8 cellular contexts compared by ENCODE assay signal in the genomic region with DNA sequence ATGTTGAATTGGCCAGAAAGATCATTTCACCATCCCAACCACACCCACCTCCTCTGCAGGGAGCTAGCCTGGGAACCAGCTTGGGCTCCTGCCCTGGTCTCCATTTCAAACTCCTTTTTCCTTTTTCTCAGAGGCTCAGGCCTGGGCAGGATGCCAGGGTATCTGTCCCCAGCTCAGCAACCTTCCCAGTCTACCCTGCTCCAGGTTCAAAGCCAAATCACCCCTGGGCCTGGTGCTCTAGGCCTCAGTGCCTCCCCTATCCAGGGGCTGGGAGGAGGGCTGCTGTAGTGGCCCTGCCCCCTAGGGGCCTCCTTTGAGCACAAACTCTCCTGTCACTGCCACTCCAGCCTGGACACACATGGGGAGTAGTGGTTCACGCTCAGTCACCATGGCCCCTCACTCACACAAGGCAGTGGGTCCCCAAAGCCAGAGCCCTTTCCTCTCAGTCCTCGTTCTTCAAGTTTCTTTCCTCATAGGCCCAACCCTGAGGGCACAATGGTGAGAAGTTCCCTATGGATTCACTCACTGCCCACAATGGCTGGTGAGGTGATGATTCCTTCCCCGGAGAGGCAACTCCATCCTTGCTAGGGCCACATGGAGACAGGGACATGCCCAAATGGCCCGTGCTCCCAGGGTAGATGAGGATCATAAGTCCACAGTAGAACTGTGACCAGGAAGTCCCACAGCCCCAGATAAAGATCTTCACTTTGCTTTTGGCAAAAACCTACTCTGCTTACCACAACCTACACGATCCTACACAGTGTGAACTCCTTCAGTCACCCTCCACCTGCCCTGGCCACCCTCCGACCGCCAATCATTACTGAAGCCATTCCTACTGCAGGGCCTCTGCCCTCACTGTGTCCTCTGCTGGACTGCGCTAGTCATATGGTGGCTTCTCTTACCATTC. TPM values are rescaled to one million over a fixed set of nuclear protein-coding genes. Genes with fewer than 3 reads are reported as not detected.
DNase-seq lines count a peak whose midpoint lies in the region; ATAC-seq, FAIRE-seq and TF ChIP-seq lines count a peak whose summit lies in the region.

No MANE protein-coding gene starts in this region.

- no peak for FAIRE-seq in keratinocyte (lab: Jason Lieb, UNC)

- H3K4me2 ChIP-seq in keratinocyte (ENCODE audit: control insufficient read depth, extremely low read depth, insufficient read depth, low read depth, low read length): peak overlapping the region; percentile 55

- H3K4me1 ChIP-seq in keratinocyte (ENCODE audit: control insufficient read depth, extremely low read depth, insufficient read depth, low read length) (peaks cover 30% of the 10 kb centered on the region), vagina (peaks cover 65% of the 10 kb centered on the region)

- dilution Hi-C loops in keratinocyte (cut with MboI; ENCODE audit: extremely low pct_ligation_motif_present, low sequenced_read_pairs): no loop called here

- no peak for TF ChIP-seq CTCF in keratinocyte (optimal IDR thresholded peaks at IDR 0.05 in 1 of 3, IDR thresholded peaks at IDR 0.05 in 1 of 3, conservative IDR thresholded peaks at IDR 0.05 in 1 of 3; ENCODE audit: extremely low read depth in 1 of 3, insufficient read depth in 2 of 3, low read length in 3 of 3)
- TF ChIP-seq CTCF in vagina (IDR thresholded peaks at IDR 0.05): no peak

- H3K4me3 Mint-ChIP-seq in activated T-helper 2 cell treated with anti-CD3 and anti-CD28 coated beads, Interferon-gamma antibody, Interleukin-2, Interleukin-4, amounts not matched to agents 10 μg/mL and 5 μg/mL and 100 μg/mL, durations not matched to agents 14 hours and 24 hours and 36 hours (ENCODE audit: low read depth): no peak overlapping the region

- DNase-seq in activated naive CD4-positive, alpha-beta T cell treated with anti-CD3 and anti-CD28 coated beads, Interleukin-2, amount 50 U/mL, for 72 hours (ENCODE audit: low spot score in 2 of 2): no peak
- DNase-seq in activated naive CD4-positive, alpha-beta T cell (lab: John Stamatoyannopoulos, UW): no peak
- no peak for DNase-seq in activated T-helper 2 cell treated with anti-CD3 and anti-CD28 coated beads, Interferon-gamma antibody, Interleukin-2, Interleukin-4, amounts not matched to agents 10 μg/mL and 5 μg/mL and 100 μg/mL, durations not matched to agents 14 hours and 24 hours and 36 hours (ENCODE audit: low spot score)
- DNase-seq in keratinocyte (ENCODE audit: low read depth, low spot score) (no peak), vagina (ENCODE audit: extremely low spot score in 2 of 2) (no peak), NCI-H345 (lab: John Stamatoyannopoulos, UW) (no peak)

- H3K36me3 ChIP-seq in keratinocyte (ENCODE audit: control insufficient read depth in 2 of 2, extremely low read depth in 1 of 2, insufficient read depth in 2 of 2, low read length in 2 of 2): no peaks in the 10 kb centered on the region
- H3K36me3 ChIP-seq in vagina: peaks cover 0 to 5% of the 10 kb centered on the region in 2 donors

- no peaks in the 10 kb centered on the region for H3K9me3 Mint-ChIP-seq in activated naive CD4-positive, alpha-beta T cell treated with anti-CD3 and anti-CD28 coated beads, Interleukin-2, amount 50 U/mL, for 72 hours
- no peaks in the 10 kb centered on the region for H3K9me3 Mint-ChIP-seq in activated T-helper 2 cell treated with anti-CD3 and anti-CD28 coated beads, Interferon-gamma antibody, Interleukin-2, Interleukin-4, amounts not matched to agents 10 μg/mL and 5 μg/mL and 100 μg/mL, durations not matched to agents 14 hours and 24 hours and 36 hours

- ATAC-seq in activated naive CD4-positive, alpha-beta T cell treated with anti-CD3 and anti-CD28 coated beads, Interleukin-2, amount 50 U/mL, for 72 hours: no peak
- no peak for ATAC-seq in HG03095 (IDR thresholded peaks at IDR 0.05; ENCODE audit: unreplicated experiment)
- ATAC-seq in GM18519 (IDR thresholded peaks at IDR 0.05; ENCODE audit: low FRiP score, unreplicated experiment): no peak

- intact Hi-C loops in activated T-helper 2 cell treated with anti-CD3 and anti-CD28 coated beads, Interferon-gamma antibody, Interleukin-2, Interleukin-4, amounts not matched to agents 10 μg/mL and 5 μg/mL and 100 μg/mL, durations not matched to agents 14 hours and 24 hours and 36 hours (cut with micrococcal nuclease): loop anchor here (2.0 to 10.0 kb wide), 4 partner anchors 14 to 304 kb away; partner anchors contain the start of genes CDK9 and STXBP1
- intact Hi-C loops in vagina (cut with DNase I): loop anchor here (5.0 kb wide), 1 partner anchor 131 kb away; the partner anchor contains the start of gene CDK9

- no peaks in the 10 kb centered on the region for H3K9me3 ChIP-seq in keratinocyte (ENCODE audit: control insufficient read depth, low read depth, low read length)
- H3K9me3 ChIP-seq in vagina: no peaks in the 10 kb centered on the region

- no peaks in the 10 kb centered on the region for H3K79me2 ChIP-seq in keratinocyte (ENCODE audit: control insufficient read depth, insufficient read depth, low read length)

- no peaks in the 10 kb centered on the region for H3K27me3 ChIP-seq in keratinocyte (ENCODE audit: control insufficient read depth, extremely low read depth, insufficient read depth, low read length)
- no peaks in the 10 kb centered on the region for H3K27me3 ChIP-seq in vagina

- peak overlapping the region; percentile 78 for H3K27ac ChIP-seq in keratinocyte (ENCODE audit: control insufficient read depth, insufficient read depth, low read length)
- peak overlapping the region; percentile 73 for H3K27ac ChIP-seq in vagina

- no peak overlapping the region for H2AFZ ChIP-seq in keratinocyte (ENCODE audit: control insufficient read depth, low read length)

- H3K9me1 ChIP-seq in keratinocyte (ENCODE audit: control insufficient read depth, extremely low read depth, insufficient read depth, low read length): no peaks in the 10 kb centered on the region

- peaks cover 34% of the 10 kb centered on the region for H3K4me1 Mint-ChIP-seq in activated T-helper 2 cell treated with anti-CD3 and anti-CD28 coated beads, Interferon-gamma antibody, Interleukin-2, Interleukin-4, amounts not matched to agents 10 μg/mL and 5 μg/mL and 100 μg/mL, durations not matched to agents 14 hours and 24 hours and 36 hours (ENCODE audit: low read depth)

- no peak overlapping the region for H3K4me3 ChIP-seq in keratinocyte (ENCODE audit: control insufficient read depth in 2 of 3, extremely low read depth in 1 of 3, insufficient read depth in 2 of 3, low read depth in 1 of 3, low read length in 3 of 3)
- H3K4me3 ChIP-seq in vagina: no peak overlapping the region

- no peaks in the 10 kb centered on the region for H4K20me1 ChIP-seq in keratinocyte (ENCODE audit: control insufficient read depth, extremely low read depth, insufficient read depth, low read length)

- no peak overlapping the region for H3K9ac ChIP-seq in keratinocyte (ENCODE audit: control insufficient read depth, extremely low read depth, insufficient read depth, low read length)

- peak overlapping the region; percentile 42 to 68 for H3K27ac Mint-ChIP-seq in activated naive CD4-positive, alpha-beta T cell treated with anti-CD3 and anti-CD28 coated beads, Interleukin-2, amount 50 U/mL, for 72 hours
- peak overlapping the region; percentile 38 for H3K27ac Mint-ChIP-seq in activated T-helper 2 cell treated with anti-CD3 and anti-CD28 coated beads, Interferon-gamma antibody, Interleukin-2, Interleukin-4, amounts not matched to agents 10 μg/mL and 5 μg/mL and 100 μg/mL, durations not matched to agents 14 hours and 24 hours and 36 hours

- H3K36me3 Mint-ChIP-seq in activated naive CD4-positive, alpha-beta T cell treated with anti-CD3 and anti-CD28 coated beads, Interleukin-2, amount 50 U/mL, for 72 hours: no peaks in the 10 kb centered on the region
- H3K36me3 Mint-ChIP-seq in activated T-helper 2 cell treated with anti-CD3 and anti-CD28 coated beads, Interferon-gamma antibody, Interleukin-2, Interleukin-4, amounts not matched to agents 10 μg/mL and 5 μg/mL and 100 μg/mL, durations not matched to agents 14 hours and 24 hours and 36 hours (ENCODE audit: low read depth): peaks cover 6% of the 10 kb centered on the region

- no peak for TF ChIP-seq POLR2A in vagina (IDR thresholded peaks at IDR 0.05)

- H3K27me3 Mint-ChIP-seq in activated T-helper 2 cell treated with anti-CD3 and anti-CD28 coated beads, Interferon-gamma antibody, Interleukin-2, Interleukin-4, amounts not matched to agents 10 μg/mL and 5 μg/mL and 100 μg/mL, durations not matched to agents 14 hours and 24 hours and 36 hours (ENCODE audit: low read depth): peaks cover 4% of the 10 kb centered on the region

RNA-seq across cellular contexts. Expression of gene ST6GALNAC4, which starts 1.6 kb away (rescaled TPM):
- 10 to 100 TPM; 24.5 to 43.2 TPM for total RNA-seq in activated naive CD4-positive, alpha-beta T cell treated with anti-CD3 and anti-CD28 coated beads, Interleukin-2, amount 50 U/mL, for 72 hours
- 25.6 and 28.7 TPM in 2 replicates for total RNA-seq in activated T-helper 2 cell treated with anti-CD3 and anti-CD28 coated beads, Interferon-gamma antibody, Interleukin-2, Interleukin-4, amounts not matched to agents 10 μg/mL and 5 μg/mL and 100 μg/mL, durations not matched to agents 14 hours and 24 hours and 36 hours
- 5.8 to 10.8 TPM (median 8.9 TPM) in 3 replicates for polyA plus RNA-seq in keratinocyte
- polyA plus RNA-seq in keratinocyte (2011; ENCODE audit: low read depth): 2.5 TPM
- polyA plus RNA-seq in keratinocyte (2011; cell fraction: cytosol; rRNA removed): 5.6 and 14.0 TPM in 2 replicates
- 4.1 and 8.4 TPM in 2 replicates for polyA plus RNA-seq in keratinocyte (2011; cell fraction: nucleus; rRNA removed)
- 3.2 and 11.6 TPM in 2 replicates for polyA plus RNA-seq in keratinocyte (2012; ENCODE audit: low replicate concordance)
- 9.4 to 13.1 TPM (median 11.6 TPM) in 3 replicates for polyA minus RNA-seq in keratinocyte
- polyA minus RNA-seq in keratinocyte (2011; cell fraction: cytosol; rRNA and poly(A)+ RNA removed): 47.4 TPM
- polyA minus RNA-seq in keratinocyte (2011; cell fraction: nucleus; rRNA and poly(A)+ RNA removed): 5.1 and 6.7 TPM in 2 replicates
- 33.1 TPM for total RNA-seq in vagina

RNA-seq across cellular contexts. Expression of gene PIP5KL1, which starts 12.1 kb away (rescaled TPM):
- total RNA-seq in activated naive CD4-positive, alpha-beta T cell treated with anti-CD3 and anti-CD28 coated beads, Interleukin-2, amount 50 U/mL, for 72 hours: 1 to 10 TPM; 4.0 to 6.8 TPM
- total RNA-seq in activated T-helper 2 cell treated with anti-CD3 and anti-CD28 coated beads, Interferon-gamma antibody, Interleukin-2, Interleukin-4, amounts not matched to agents 10 μg/mL and 5 μg/mL and 100 μg/mL, durations not matched to agents 14 hours and 24 hours and 36 hours: 1.4 and 3.4 TPM in 2 replicates
- 2.4 to 5.2 TPM (median 4.4 TPM) in 3 replicates for polyA plus RNA-seq in keratinocyte
- polyA plus RNA-seq in keratinocyte (2011; ENCODE audit: low read depth): 2.0 TPM
- 1.1 and 2.7 TPM in 2 replicates for polyA plus RNA-seq in keratinocyte (2011; cell fraction: cytosol; rRNA removed)
- 9.0 and 9.9 TPM in 2 replicates for polyA plus RNA-seq in keratinocyte (2011; cell fraction: nucleus; rRNA removed)
- polyA plus RNA-seq in keratinocyte (2012; ENCODE audit: low replicate concordance): 3.0 and 4.5 TPM in 2 replicates
- polyA minus RNA-seq in keratinocyte: 0.76 to 2.2 TPM (median 0.83 TPM) in 3 replicates
- polyA minus RNA-seq in keratinocyte (2011; cell fraction: cytosol; rRNA and poly(A)+ RNA removed): 4.4 TPM
- 3.0 and 3.1 TPM in 2 replicates for polyA minus RNA-seq in keratinocyte (2011; cell fraction: nucleus; rRNA and poly(A)+ RNA removed)
- total RNA-seq in vagina: 10.3 TPM

RNA-seq across cellular contexts. Expression of gene ST6GALNAC6, which starts 19.1 kb away (rescaled TPM):
- total RNA-seq in activated naive CD4-positive, alpha-beta T cell treated with anti-CD3 and anti-CD28 coated beads, Interleukin-2, amount 50 U/mL, for 72 hours: 10 to 100 TPM; 55.2 to 56.1 TPM
- total RNA-seq in activated T-helper 2 cell treated with anti-CD3 and anti-CD28 coated beads, Interferon-gamma antibody, Interleukin-2, Interleukin-4, amounts not matched to agents 10 μg/mL and 5 μg/mL and 100 μg/mL, durations not matched to agents 14 hours and 24 hours and 36 hours: 60.3 and 60.7 TPM in 2 replicates
- polyA plus RNA-seq in keratinocyte: 20.1 to 55.8 TPM (median 21.1 TPM) in 3 replicates
- polyA plus RNA-seq in keratinocyte (2011; ENCODE audit: low read depth): 4.2 TPM
- 27.9 and 43.7 TPM in 2 replicates for polyA plus RNA-seq in keratinocyte (2011; cell fraction: cytosol; rRNA removed)
- polyA plus RNA-seq in keratinocyte (2011; cell fraction: nucleus; rRNA removed): 35.1 and 46.6 TPM in 2 replicates
- 20.0 and 24.9 TPM in 2 replicates for polyA plus RNA-seq in keratinocyte (2012; ENCODE audit: low replicate concordance)
- polyA minus RNA-seq in keratinocyte: 40.2 to 78.3 TPM (median 46.2 TPM) in 3 replicates
- polyA minus RNA-seq in keratinocyte (2011; cell fraction: cytosol; rRNA and poly(A)+ RNA removed): 25.1 TPM
- polyA minus RNA-seq in keratinocyte (2011; cell fraction: nucleus; rRNA and poly(A)+ RNA removed): 9.2 and 11.3 TPM in 2 replicates
- total RNA-seq in vagina: 108 TPM

RNA-seq across cellular contexts. Expression of gene DPM2, which starts 19.2 kb away (rescaled TPM):
- 10 to 100 TPM; 26.0 to 49.8 TPM for total RNA-seq in activated naive CD4-positive, alpha-beta T cell treated with anti-CD3 and anti-CD28 coated beads, Interleukin-2, amount 50 U/mL, for 72 hours
- total RNA-seq in activated T-helper 2 cell treated with anti-CD3 and anti-CD28 coated beads, Interferon-gamma antibody, Interleukin-2, Interleukin-4, amounts not matched to agents 10 μg/mL and 5 μg/mL and 100 μg/mL, durations not matched to agents 14 hours and 24 hours and 36 hours: 55.7 and 57.4 TPM in 2 replicates
- polyA plus RNA-seq in keratinocyte: 31.1 to 35.4 TPM (median 34.7 TPM) in 3 replicates
- polyA plus RNA-seq in keratinocyte (2011; ENCODE audit: low read depth): 4.3 TPM
- 30.4 and 34.1 TPM in 2 replicates for polyA plus RNA-seq in keratinocyte (2011; cell fraction: cytosol; rRNA removed)
- 31.3 and 35.3 TPM in 2 replicates for polyA plus RNA-seq in keratinocyte (2011; cell fraction: nucleus; rRNA removed)
- polyA plus RNA-seq in keratinocyte (2012; ENCODE audit: low replicate concordance): 30.8 and 33.4 TPM in 2 replicates
- polyA minus RNA-seq in keratinocyte: 30.5 to 46.0 TPM (median 35.2 TPM) in 3 replicates
- 42.6 TPM for polyA minus RNA-seq in keratinocyte (2011; cell fraction: cytosol; rRNA and poly(A)+ RNA removed)
- polyA minus RNA-seq in keratinocyte (2011; cell fraction: nucleus; rRNA and poly(A)+ RNA removed): 9.5 and 11.2 TPM in 2 replicates
- total RNA-seq in vagina: 17.7 TPM

RNA-seq across cellular contexts. Expression of gene AK1, which starts 41.0 kb away (rescaled TPM):
- 10 to 100 TPM; 19.0 to 31.3 TPM for total RNA-seq in activated naive CD4-positive, alpha-beta T cell treated with anti-CD3 and anti-CD28 coated beads, Interleukin-2, amount 50 U/mL, for 72 hours
- total RNA-seq in activated T-helper 2 cell treated with anti-CD3 and anti-CD28 coated beads, Interferon-gamma antibody, Interleukin-2, Interleukin-4, amounts not matched to agents 10 μg/mL and 5 μg/mL and 100 μg/mL, durations not matched to agents 14 hours and 24 hours and 36 hours: 19.6 and 21.0 TPM in 2 replicates
- polyA plus RNA-seq in keratinocyte: 40.2 to 53.8 TPM (median 46.5 TPM) in 3 replicates
- polyA plus RNA-seq in keratinocyte (2011; ENCODE audit: low read depth): 41.4 TPM
- 41.7 and 88.2 TPM in 2 replicates for polyA plus RNA-seq in keratinocyte (2011; cell fraction: cytosol; rRNA removed)
- polyA plus RNA-seq in keratinocyte (2011; cell fraction: nucleus; rRNA removed): 45.8 and 51.8 TPM in 2 replicates
- 65.7 and 69.7 TPM in 2 replicates for polyA plus RNA-seq in keratinocyte (2012; ENCODE audit: low replicate concordance)
- 19.3 to 28.6 TPM (median 20.6 TPM) in 3 replicates for polyA minus RNA-seq in keratinocyte
- 20.1 TPM for polyA minus RNA-seq in keratinocyte (2011; cell fraction: cytosol; rRNA and poly(A)+ RNA removed)
- polyA minus RNA-seq in keratinocyte (2011; cell fraction: nucleus; rRNA and poly(A)+ RNA removed): 3.7 and 4.8 TPM in 2 replicates
- 33.4 TPM for total RNA-seq in vagina
